1 cellular context compared by ENCODE assay signal in the genomic region with DNA sequence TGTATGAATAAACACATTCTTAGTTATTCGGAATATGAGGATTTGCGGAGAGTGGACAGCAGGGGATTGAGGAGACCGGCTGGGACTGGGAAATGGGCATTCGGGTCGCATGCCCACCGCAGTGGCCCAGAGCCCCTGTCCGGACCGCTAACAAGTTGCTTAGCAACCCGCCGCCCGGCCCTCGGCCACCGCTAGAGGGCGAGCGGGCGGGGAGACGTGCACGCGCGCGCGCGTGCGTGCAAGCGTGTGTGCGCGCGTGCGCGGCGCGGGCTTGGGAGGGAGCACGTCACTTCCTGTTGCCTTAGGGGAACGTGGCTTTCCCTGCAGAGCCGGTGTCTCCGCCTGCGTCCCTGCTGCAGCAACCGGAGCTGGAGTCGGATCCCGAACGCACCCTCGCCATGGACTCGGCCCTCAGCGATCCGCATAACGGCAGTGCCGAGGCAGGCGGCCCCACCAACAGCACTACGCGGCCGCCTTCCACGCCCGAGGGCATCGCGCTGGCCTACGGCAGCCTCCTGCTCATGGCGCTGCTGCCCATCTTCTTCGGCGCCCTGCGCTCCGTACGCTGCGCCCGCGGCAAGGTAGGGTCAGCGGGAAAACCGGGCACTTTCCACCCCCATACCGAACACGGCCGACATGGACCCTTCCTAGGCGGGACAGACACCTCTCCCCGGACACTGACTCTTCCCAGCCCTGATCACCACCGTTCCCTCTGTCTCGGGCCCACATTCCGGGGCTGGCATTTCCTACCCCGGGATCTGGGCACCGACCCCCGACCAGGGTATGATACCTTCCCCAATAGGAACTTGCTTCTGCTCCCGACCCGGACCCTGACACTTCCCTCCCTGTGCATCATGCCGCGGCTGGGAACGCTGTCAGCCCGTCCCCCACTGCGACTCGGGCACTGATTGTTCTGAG.
TF ChIP-seq lines count a peak whose summit lies in the region.

A gene with protein sequence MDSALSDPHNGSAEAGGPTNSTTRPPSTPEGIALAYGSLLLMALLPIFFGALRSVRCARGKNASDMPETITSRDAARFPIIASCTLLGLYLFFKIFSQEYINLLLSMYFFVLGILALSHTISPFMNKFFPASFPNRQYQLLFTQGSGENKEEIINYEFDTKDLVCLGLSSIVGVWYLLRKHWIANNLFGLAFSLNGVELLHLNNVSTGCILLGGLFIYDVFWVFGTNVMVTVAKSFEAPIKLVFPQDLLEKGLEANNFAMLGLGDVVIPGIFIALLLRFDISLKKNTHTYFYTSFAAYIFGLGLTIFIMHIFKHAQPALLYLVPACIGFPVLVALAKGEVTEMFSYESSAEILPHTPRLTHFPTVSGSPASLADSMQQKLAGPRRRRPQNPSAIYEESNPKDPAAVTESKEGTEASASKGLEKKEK (plus strand): TSS at position 289 of the 918 bp plus-strand sequence. CDS start 110 bp downstream, at position 399.

TF ChIP-seq in GM12878, 131 proteins besides CTCF, POLR2A, EP300 and RAD21 (continued from another document and continues in another):
- TF ChIP-seq, protein P1, sequence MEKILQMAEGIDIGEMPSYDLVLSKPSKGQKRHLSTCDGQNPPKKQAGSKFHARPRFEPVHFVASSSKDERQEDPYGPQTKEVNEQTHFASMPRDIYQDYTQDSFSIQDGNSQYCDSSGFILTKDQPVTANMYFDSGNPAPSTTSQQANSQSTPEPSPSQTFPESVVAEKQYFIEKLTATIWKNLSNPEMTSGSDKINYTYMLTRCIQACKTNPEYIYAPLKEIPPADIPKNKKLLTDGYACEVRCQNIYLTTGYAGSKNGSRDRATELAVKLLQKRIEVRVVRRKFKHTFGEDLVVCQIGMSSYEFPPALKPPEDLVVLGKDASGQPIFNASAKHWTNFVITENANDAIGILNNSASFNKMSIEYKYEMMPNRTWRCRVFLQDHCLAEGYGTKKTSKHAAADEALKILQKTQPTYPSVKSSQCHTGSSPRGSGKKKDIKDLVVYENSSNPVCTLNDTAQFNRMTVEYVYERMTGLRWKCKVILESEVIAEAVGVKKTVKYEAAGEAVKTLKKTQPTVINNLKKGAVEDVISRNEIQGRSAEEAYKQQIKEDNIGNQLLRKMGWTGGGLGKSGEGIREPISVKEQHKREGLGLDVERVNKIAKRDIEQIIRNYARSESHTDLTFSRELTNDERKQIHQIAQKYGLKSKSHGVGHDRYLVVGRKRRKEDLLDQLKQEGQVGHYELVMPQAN (conservative IDR thresholded peaks at IDR 0.05) = peak; percentile 86
- TF ChIP-seq TAF1 (IDR thresholded peaks at IDR 0.05; ENCODE audit: borderline replicate concordance, low read depth, low read length) = peak; percentile 68; the same call in 1 of the 2 replicates
- TF ChIP-seq SIN3A (IDR thresholded peaks at IDR 0.05; ENCODE audit: low read depth, low read length) = peak; percentile 79
- peak; percentile 40 for TF ChIP-seq SP1 (IDR thresholded peaks at IDR 0.05; ENCODE audit: low read depth, low read length)
- TF ChIP-seq, protein P2, sequence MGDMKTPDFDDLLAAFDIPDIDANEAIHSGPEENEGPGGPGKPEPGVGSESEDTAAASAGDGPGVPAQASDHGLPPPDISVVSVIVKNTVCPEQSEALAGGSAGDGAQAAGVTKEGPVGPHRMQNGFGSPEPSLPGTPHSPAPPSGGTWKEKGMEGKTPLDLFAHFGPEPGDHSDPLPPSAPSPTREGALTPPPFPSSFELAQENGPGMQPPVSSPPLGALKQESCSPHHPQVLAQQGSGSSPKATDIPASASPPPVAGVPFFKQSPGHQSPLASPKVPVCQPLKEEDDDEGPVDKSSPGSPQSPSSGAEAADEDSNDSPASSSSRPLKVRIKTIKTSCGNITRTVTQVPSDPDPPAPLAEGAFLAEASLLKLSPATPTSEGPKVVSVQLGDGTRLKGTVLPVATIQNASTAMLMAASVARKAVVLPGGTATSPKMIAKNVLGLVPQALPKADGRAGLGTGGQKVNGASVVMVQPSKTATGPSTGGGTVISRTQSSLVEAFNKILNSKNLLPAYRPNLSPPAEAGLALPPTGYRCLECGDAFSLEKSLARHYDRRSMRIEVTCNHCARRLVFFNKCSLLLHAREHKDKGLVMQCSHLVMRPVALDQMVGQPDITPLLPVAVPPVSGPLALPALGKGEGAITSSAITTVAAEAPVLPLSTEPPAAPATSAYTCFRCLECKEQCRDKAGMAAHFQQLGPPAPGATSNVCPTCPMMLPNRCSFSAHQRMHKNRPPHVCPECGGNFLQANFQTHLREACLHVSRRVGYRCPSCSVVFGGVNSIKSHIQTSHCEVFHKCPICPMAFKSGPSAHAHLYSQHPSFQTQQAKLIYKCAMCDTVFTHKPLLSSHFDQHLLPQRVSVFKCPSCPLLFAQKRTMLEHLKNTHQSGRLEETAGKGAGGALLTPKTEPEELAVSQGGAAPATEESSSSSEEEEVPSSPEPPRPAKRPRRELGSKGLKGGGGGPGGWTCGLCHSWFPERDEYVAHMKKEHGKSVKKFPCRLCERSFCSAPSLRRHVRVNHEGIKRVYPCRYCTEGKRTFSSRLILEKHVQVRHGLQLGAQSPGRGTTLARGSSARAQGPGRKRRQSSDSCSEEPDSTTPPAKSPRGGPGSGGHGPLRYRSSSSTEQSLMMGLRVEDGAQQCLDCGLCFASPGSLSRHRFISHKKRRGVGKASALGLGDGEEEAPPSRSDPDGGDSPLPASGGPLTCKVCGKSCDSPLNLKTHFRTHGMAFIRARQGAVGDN (IDR thresholded peaks at IDR 0.05) = peak; percentile 54; the same call in 1 of the 2 replicates
- no peak for TF ChIP-seq MTA3 (IDR thresholded peaks at IDR 0.05; ENCODE audit: borderline replicate concordance, low read length)
- TF ChIP-seq ZNF207 (IDR thresholded peaks at IDR 0.05; ENCODE audit: borderline replicate concordance) = peak; percentile 31; the same call in 1 of the 2 replicates
- TF ChIP-seq, protein P3, sequence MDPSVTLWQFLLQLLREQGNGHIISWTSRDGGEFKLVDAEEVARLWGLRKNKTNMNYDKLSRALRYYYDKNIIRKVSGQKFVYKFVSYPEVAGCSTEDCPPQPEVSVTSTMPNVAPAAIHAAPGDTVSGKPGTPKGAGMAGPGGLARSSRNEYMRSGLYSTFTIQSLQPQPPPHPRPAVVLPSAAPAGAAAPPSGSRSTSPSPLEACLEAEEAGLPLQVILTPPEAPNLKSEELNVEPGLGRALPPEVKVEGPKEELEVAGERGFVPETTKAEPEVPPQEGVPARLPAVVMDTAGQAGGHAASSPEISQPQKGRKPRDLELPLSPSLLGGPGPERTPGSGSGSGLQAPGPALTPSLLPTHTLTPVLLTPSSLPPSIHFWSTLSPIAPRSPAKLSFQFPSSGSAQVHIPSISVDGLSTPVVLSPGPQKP (IDR thresholded peaks at IDR 0.05; ENCODE audit: low read depth, low read length) = peak; percentile 59
- peak; percentile 56 for TF ChIP-seq HCFC1 (IDR thresholded peaks at IDR 0.05; ENCODE audit: low read length)
- no peak for TF ChIP-seq EGR1 (IDR thresholded peaks at IDR 0.05; ENCODE audit: borderline replicate concordance in 1 of 2, low read depth in 2 of 2, low read length in 2 of 2)
- TF ChIP-seq SUZ12 (IDR thresholded peaks at IDR 0.05; ENCODE audit: unreplicated experiment) = no peak
- no peak for TF ChIP-seq HDAC2 (IDR thresholded peaks at IDR 0.05)
- peak; percentile 43; the same call in 1 of the 2 replicates for TF ChIP-seq SPI1 (IDR thresholded peaks at IDR 0.05; ENCODE audit: borderline replicate concordance, insufficient read depth, low read depth, low read length)
- TF ChIP-seq, protein P4, sequence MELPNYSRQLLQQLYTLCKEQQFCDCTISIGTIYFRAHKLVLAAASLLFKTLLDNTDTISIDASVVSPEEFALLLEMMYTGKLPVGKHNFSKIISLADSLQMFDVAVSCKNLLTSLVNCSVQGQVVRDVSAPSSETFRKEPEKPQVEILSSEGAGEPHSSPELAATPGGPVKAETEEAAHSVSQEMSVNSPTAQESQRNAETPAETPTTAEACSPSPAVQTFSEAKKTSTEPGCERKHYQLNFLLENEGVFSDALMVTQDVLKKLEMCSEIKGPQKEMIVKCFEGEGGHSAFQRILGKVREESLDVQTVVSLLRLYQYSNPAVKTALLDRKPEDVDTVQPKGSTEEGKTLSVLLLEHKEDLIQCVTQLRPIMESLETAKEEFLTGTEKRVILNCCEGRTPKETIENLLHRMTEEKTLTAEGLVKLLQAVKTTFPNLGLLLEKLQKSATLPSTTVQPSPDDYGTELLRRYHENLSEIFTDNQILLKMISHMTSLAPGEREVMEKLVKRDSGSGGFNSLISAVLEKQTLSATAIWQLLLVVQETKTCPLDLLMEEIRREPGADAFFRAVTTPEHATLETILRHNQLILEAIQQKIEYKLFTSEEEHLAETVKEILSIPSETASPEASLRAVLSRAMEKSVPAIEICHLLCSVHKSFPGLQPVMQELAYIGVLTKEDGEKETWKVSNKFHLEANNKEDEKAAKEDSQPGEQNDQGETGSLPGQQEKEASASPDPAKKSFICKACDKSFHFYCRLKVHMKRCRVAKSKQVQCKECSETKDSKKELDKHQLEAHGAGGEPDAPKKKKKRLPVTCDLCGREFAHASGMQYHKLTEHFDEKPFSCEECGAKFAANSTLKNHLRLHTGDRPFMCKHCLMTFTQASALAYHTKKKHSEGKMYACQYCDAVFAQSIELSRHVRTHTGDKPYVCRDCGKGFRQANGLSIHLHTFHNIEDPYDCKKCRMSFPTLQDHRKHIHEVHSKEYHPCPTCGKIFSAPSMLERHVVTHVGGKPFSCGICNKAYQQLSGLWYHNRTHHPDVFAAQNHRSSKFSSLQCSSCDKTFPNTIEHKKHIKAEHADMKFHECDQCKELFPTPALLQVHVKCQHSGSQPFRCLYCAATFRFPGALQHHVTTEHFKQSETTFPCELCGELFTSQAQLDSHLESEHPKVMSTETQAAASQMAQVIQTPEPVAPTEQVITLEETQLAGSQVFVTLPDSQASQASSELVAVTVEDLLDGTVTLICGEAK (IDR thresholded peaks at IDR 0.05; ENCODE audit: borderline replicate concordance) = peak; percentile 37; the same call in 1 of the 2 replicates
- TF ChIP-seq, protein P5, sequence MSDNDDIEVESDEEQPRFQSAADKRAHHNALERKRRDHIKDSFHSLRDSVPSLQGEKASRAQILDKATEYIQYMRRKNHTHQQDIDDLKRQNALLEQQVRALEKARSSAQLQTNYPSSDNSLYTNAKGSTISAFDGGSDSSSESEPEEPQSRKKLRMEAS (IDR thresholded peaks at IDR 0.05; ENCODE audit: low read depth, low read length) = peak; percentile 78; the same call in 1 of the 2 replicates
- TF ChIP-seq ZNF24 (IDR thresholded peaks at IDR 0.05) = no peak
- TF ChIP-seq GABPA (IDR thresholded peaks at IDR 0.05; ENCODE audit: low read depth) = 0 out of 2 replicates have a peak, but pooled peaks have one; percentile 48
- peak; percentile 39 for TF ChIP-seq GATAD2B (conservative IDR thresholded peaks at IDR 0.05; ENCODE audit: low read depth)
- TF ChIP-seq RUNX3 (IDR thresholded peaks at IDR 0.05; ENCODE audit: low read length) = peak; percentile 29; the same call in 1 of the 2 replicates
- no peak for TF ChIP-seq USF2 (IDR thresholded peaks at IDR 0.05; ENCODE audit: borderline replicate concordance, low read depth, low read length)
- TF ChIP-seq KAT2A (conservative IDR thresholded peaks at IDR 0.05; ENCODE audit: control insufficient read depth, low read depth, low read length) = no peak
- peak; percentile 78; the same call in 1 of the 2 replicates for TF ChIP-seq BMI1 (IDR thresholded peaks at IDR 0.05; ENCODE audit: borderline replicate concordance)
- peak; percentile 95 for TF ChIP-seq MXI1 (IDR thresholded peaks at IDR 0.05; ENCODE audit: low read depth, low read length)
- TF ChIP-seq, protein P6, sequence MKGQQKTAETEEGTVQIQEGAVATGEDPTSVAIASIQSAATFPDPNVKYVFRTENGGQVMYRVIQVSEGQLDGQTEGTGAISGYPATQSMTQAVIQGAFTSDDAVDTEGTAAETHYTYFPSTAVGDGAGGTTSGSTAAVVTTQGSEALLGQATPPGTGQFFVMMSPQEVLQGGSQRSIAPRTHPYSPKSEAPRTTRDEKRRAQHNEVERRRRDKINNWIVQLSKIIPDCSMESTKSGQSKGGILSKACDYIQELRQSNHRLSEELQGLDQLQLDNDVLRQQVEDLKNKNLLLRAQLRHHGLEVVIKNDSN (IDR thresholded peaks at IDR 0.05; ENCODE audit: borderline replicate concordance, extremely low read length, insufficient read depth, low read depth, low read length) = no peak
- TF ChIP-seq BHLHE40 (IDR thresholded peaks at IDR 0.05; ENCODE audit: borderline replicate concordance in 1 of 2, low read depth in 2 of 2, low read length in 1 of 2) = peak; percentile 75 to 90
- no peak for TF ChIP-seq CEBPZ (IDR thresholded peaks at IDR 0.05; ENCODE audit: low read depth, low read length)
- 0 out of 2 replicates have a peak, but pooled peaks have one; percentile 18 for TF ChIP-seq NBN (IDR thresholded peaks at IDR 0.05)
- TF ChIP-seq CHD4 (IDR thresholded peaks at IDR 0.05) = no peak
- 0 out of 2 replicates have a peak, but pooled peaks have one; percentile 43 for TF ChIP-seq RCOR1 (conservative IDR thresholded peaks at IDR 0.05; ENCODE audit: low read depth, low read length)
- peak; percentile 89 for TF ChIP-seq CREB1 (IDR thresholded peaks at IDR 0.05; ENCODE audit: low read depth)
